ENCODE assay signal across 9 cellular contexts in the genomic region with DNA sequence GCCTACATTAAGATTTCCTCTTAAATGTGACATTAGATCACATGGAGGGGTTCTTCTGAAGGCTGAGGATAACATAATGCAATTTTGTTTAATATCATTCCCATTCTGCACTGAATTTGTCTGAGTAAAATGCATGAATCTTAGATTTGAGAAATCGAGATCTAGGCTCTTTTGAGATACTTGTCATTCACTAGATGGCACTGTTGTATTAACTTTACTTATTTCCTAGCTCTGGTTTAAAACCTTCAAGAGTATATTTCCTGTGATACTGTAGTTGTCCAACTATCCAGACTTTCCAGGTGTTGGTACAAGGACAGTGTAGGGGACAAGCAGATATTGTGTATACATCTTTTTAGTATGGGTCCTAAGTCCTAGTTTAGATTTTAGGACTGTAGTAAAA.
DNase-seq lines count a peak whose midpoint lies in the region; ATAC-seq and TF ChIP-seq lines count a peak whose summit lies in the region.
"Had no signal": no experiment of that assay in that cellular context is flagged by ENCODE, and none has a peak within 500 bp of the region (broad histone marks: within the 10 kb centered on the region; RNA-seq: fewer than 3 reads in every experiment).

No MANE protein-coding gene starts in this region.

- DNase-seq in NCI-H524 treated with DMSO at 0.1 percent for 48 hours (lab: John Stamatoyannopoulos, UW) (peak; percentile 59), cerebellar cortex (ENCODE audit: low spot score) (peak; percentile 12), pons (ENCODE audit: low spot score) (peak; percentile 82)
- DNase-seq in activated CD4-positive, alpha-beta T cell treated with anti-CD3 and anti-CD28 coated beads for 4 hours, result no peak

- H3K36me3 ChIP-seq in gastroesophageal sphincter, result no peaks in the 10 kb centered on the region

- no peak for TF ChIP-seq POLR2A in gastroesophageal sphincter (IDR thresholded peaks at IDR 0.05)

- H3K27me3 ChIP-seq in gastroesophageal sphincter, result no peaks in the 10 kb centered on the region

- TF ChIP-seq CTCF in C4-2B (conservative IDR thresholded peaks at IDR 0.05) (peak; percentile 71), gastroesophageal sphincter (IDR thresholded peaks at IDR 0.05) (peak in 2 of 4 experiments; percentile 21 to 39)

- H3K27ac ChIP-seq in C4-2B (no peak overlapping the region), gastroesophageal sphincter (no peak overlapping the region)

- no peaks in the 10 kb centered on the region for H3K4me1 ChIP-seq in gastroesophageal sphincter

- WGBS in gastroesophageal sphincter (ENCODE audit: low coverage in 1 of 2), 2 donors, result 4 to 13% methylated on average over 1 of the region's 1 CpG

- TF ChIP-seq EP300 in gastroesophageal sphincter (IDR thresholded peaks at IDR 0.05), result no peak

- H3K9me3 ChIP-seq in gastroesophageal sphincter, result no peaks in the 10 kb centered on the region

- ATAC-seq in HG02610 (IDR thresholded peaks at IDR 0.05; ENCODE audit: unreplicated experiment), result peak; percentile 50
- ATAC-seq in gastroesophageal sphincter, result no peak
- ATAC-seq in GM21786 (IDR thresholded peaks at IDR 0.05; ENCODE audit: unreplicated experiment), result no peak
- ATAC-seq: naive thymus-derived CD4-positive, alpha-beta T cell had no signal

- H3K4me3 ChIP-seq in gastroesophageal sphincter, result no peak overlapping the region

Comparison
In these comparisons a context has a peak if more than half of its experiments do, and no peak if none do; other contexts are left out.
1. DNase-seq: peak in NCI-H524 treated with DMSO at 0.1 percent for 48 hours (single experiment), cerebellar cortex (single experiment) and pons (single experiment); none in activated CD4-positive, alpha-beta T cell treated with anti-CD3 and anti-CD28 coated beads for 4 hours (0 of 2).